ENCODE assay signal across 8 cellular contexts in the genomic region with DNA sequence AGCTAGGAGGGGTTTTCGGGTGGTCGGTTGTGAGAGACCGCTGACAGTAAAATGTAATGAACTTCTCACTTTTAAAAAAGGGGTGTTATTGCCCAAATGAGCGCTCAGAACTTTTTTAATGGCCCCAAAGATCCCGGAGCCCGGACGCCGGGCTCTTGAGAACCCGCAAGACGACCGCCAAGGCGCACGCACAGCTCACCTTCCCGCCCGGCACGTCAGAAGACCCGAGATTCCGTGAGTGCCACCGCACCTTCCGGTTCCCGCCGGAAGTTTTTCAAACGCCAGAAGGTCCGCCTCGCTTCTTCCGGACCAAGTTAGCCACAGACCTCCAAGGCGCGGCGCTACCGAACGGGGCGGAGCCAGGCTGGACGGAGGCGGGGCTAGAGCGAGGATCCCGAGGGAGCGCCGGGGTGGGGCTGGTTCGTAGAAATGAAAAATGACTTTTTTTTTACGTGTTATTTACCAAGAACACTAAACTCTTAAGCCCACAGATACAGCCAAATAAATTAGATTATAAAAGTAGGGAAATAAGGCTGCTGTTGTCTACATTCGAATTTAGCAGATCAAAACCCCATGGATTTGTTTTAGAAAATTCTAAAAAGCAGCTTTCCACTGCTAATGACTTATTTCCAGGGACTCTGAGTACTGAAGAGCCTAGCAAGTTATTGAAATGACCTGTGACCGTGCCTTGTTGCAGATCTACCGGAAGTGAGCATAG. TPM values are rescaled to one million over a fixed set of nuclear protein-coding genes. Genes with fewer than 3 reads are reported as not detected.
DNase-seq lines count a peak whose midpoint lies in the region; ATAC-seq lines count a peak whose summit lies in the region.

A gene with protein sequence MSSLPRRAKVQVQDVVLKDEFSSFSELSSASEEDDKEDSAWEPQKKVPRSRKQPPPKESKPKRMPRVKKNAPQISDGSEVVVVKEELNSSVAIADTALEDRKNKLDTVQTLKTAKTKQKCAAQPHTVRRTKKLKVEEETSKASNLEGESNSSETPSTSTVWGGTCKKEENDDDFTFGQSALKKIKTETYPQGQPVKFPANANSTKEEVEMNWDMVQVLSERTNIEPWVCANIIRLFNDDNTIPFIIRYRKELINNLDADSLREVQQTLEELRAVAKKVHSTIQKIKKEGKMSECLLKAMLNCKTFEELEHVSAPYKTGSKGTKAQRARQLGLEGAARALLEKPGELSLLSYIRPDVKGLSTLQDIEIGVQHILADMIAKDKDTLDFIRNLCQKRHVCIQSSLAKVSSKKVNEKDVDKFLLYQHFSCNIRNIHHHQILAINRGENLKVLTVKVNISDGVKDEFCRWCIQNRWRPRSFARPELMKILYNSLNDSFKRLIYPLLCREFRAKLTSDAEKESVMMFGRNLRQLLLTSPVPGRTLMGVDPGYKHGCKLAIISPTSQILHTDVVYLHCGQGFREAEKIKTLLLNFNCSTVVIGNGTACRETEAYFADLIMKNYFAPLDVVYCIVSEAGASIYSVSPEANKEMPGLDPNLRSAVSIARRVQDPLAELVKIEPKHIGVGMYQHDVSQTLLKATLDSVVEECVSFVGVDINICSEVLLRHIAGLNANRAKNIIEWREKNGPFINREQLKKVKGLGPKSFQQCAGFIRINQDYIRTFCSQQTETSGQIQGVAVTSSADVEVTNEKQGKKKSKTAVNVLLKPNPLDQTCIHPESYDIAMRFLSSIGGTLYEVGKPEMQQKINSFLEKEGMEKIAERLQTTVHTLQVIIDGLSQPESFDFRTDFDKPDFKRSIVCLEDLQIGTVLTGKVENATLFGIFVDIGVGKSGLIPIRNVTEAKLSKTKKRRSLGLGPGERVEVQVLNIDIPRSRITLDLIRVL (minus strand): TSS at position 248 of the 718 bp plus-strand sequence. CDS start 5,826 bp downstream, outside the sequence.

- no peak within 1 kb of the TSS for H2BK120ac ChIP-seq in mesendoderm (ENCODE audit: low read depth, low read length)

- H3K4me1 ChIP-seq in NT2/D1 (ENCODE audit: insufficient read depth, insufficient read length) (no peaks in the 10 kb centered on the region), endocrine pancreas (ENCODE audit: control insufficient read depth, insufficient read depth, low read length) (peaks cover 28% of the 10 kb centered on the region), mesendoderm (ENCODE audit: control insufficient read depth, low read depth, low read length) (no peaks in the 10 kb centered on the region)

- H4K8ac ChIP-seq in mesendoderm (ENCODE audit: low read depth, low read length), result no peak within 1 kb of the TSS

- peak; percentile 96 for DNase-seq in COR-L47 (lab: John Stamatoyannopoulos, UW)
- peak; percentile 7 to 96 (median 90) for DNase-seq in HUDEP-2 (lab: John Stamatoyannopoulos, UW; ENCODE audit: unreplicated experiment in 76 of 76)
- DNase-seq in NT2/D1 (ENCODE audit: low read depth, low spot score), result peak; percentile 92
- DNase-seq in activated CD8-positive, alpha-beta memory T cell treated with anti-CD3 and anti-CD28 coated beads, Interleukin-2, amount 10 ng/mL, durations not matched to agents 7 days and 5 days, result peak; percentile 95
- peak; percentile 98 for DNase-seq in mesendoderm
- peak; percentile 79 for DNase-seq in stimulated activated CD8-positive, alpha-beta memory T cell treated with anti-CD3 and anti-CD28 coated beads, Interleukin-15, amount 100 ng/mL, for 1 hour (ENCODE audit: low read depth)

- peak within 1 kb of the TSS; percentile 82 for H3K9ac ChIP-seq in NT2/D1 (ENCODE audit: insufficient read length, low read depth)
- peak within 1 kb of the TSS; percentile 99 for H3K9ac ChIP-seq in endocrine pancreas (ENCODE audit: control insufficient read depth, insufficient read depth, low read length)
- peak within 1 kb of the TSS; percentile 88 for H3K9ac ChIP-seq in mesendoderm (ENCODE audit: low read length)

- CTCF ChIA-PET in activated CD8-positive, alpha-beta memory T cell treated with anti-CD3 and anti-CD28 coated beads, Interleukin-2, amount 10 ng/mL, durations not matched to agents 7 days and 5 days (lab: Charles Lee), result interaction anchor here (1.0 to 2.2 kb wide), 6 partner anchors 12 to 50 kb away, joined by 3 to 9 read pairs (median 3); no protein-coding TSS in a partner anchor

- H3K4ac ChIP-seq in mesendoderm (ENCODE audit: low read depth, low read length), result no peak within 1 kb of the TSS

- no peaks in the 10 kb centered on the region for H3K36me3 Mint-ChIP-seq in activated CD8-positive, alpha-beta memory T cell treated with anti-CD3 and anti-CD28 coated beads, Interleukin-2, amount 10 ng/mL, durations not matched to agents 7 days and 5 days

- H3K4me1 Mint-ChIP-seq in activated CD8-positive, alpha-beta memory T cell treated with anti-CD3 and anti-CD28 coated beads, Interleukin-2, amount 10 ng/mL, durations not matched to agents 7 days and 5 days, result peaks cover 25% of the 10 kb centered on the region

- no peak within 1 kb of the TSS for H3K23ac ChIP-seq in mesendoderm (ENCODE audit: low read length)

- ATAC-seq in GM21381 (IDR thresholded peaks at IDR 0.05; ENCODE audit: unreplicated experiment), result peak; percentile 93
- peak; percentile 93 for ATAC-seq in activated CD8-positive, alpha-beta memory T cell treated with anti-CD3 and anti-CD28 coated beads, Interleukin-2, amount 10 ng/mL, durations not matched to agents 7 days and 5 days

- peaks cover 9% of the 10 kb centered on the region for H3K79me1 ChIP-seq in mesendoderm (ENCODE audit: low read length)

- peaks cover 11% of the 10 kb centered on the region for H3K79me2 ChIP-seq in mesendoderm (ENCODE audit: control insufficient read depth, insufficient read depth, low read length)

- no peaks in the 10 kb centered on the region for H3K27me3 Mint-ChIP-seq in activated CD8-positive, alpha-beta memory T cell treated with anti-CD3 and anti-CD28 coated beads, Interleukin-2, amount 10 ng/mL, durations not matched to agents 7 days and 5 days

- H3K4me2 ChIP-seq in mesendoderm (ENCODE audit: low read length), result peak within 1 kb of the TSS; percentile 95

- H4K5ac ChIP-seq in mesendoderm (ENCODE audit: low read length), result no peak within 1 kb of the TSS

- H2BK5ac ChIP-seq in mesendoderm (ENCODE audit: low read length), result no peak within 1 kb of the TSS

- no peaks in the 10 kb centered on the region for H3K36me3 ChIP-seq in NT2/D1 (ENCODE audit: insufficient read depth, insufficient read length, low read length)
- no peaks in the 10 kb centered on the region for H3K36me3 ChIP-seq in endocrine pancreas (ENCODE audit: control insufficient read depth, insufficient read depth, low read length)
- H3K36me3 ChIP-seq in mesendoderm (ENCODE audit: control insufficient read depth, insufficient read depth, low read length), result no peaks in the 10 kb centered on the region

- peak within 1 kb of the TSS; percentile 95 for H3K4me3 Mint-ChIP-seq in activated CD8-positive, alpha-beta memory T cell treated with anti-CD3 and anti-CD28 coated beads, Interleukin-2, amount 10 ng/mL, durations not matched to agents 7 days and 5 days

- peak within 1 kb of the TSS; percentile 93 for H3K56ac ChIP-seq in mesendoderm (ENCODE audit: low read length)

- H3K9me3 Mint-ChIP-seq in activated CD8-positive, alpha-beta memory T cell treated with anti-CD3 and anti-CD28 coated beads, Interleukin-2, amount 10 ng/mL, durations not matched to agents 7 days and 5 days (ENCODE audit: low read depth), result no peaks in the 10 kb centered on the region

- H3K4me3 ChIP-seq in NT2/D1 (ENCODE audit: insufficient read length, low read depth), result peak within 1 kb of the TSS; percentile 73
- H3K4me3 ChIP-seq in endocrine pancreas (ENCODE audit: control insufficient read depth, insufficient read depth, low read length), result peak within 1 kb of the TSS; percentile 92
- peak within 1 kb of the TSS; percentile 94 for H3K4me3 ChIP-seq in mesendoderm (ENCODE audit: low read length)

- no CpG with 5 or more reads among the region's 43 CpGs for WGBS in mesendoderm (ENCODE audit: extremely low coverage, insufficient coverage, low lambda C conversion rate)

- peak within 1 kb of the TSS; percentile 73 for H3K27ac ChIP-seq in mesendoderm (ENCODE audit: low read depth, low read length)

- H2BK15ac ChIP-seq in mesendoderm (replicated peaks; ENCODE audit: low read depth), result peak within 1 kb of the TSS; percentile 36

- peak within 1 kb of the TSS; percentile 85 for H3K18ac ChIP-seq in mesendoderm (ENCODE audit: low read length)

- H3K27ac Mint-ChIP-seq in activated CD8-positive, alpha-beta memory T cell treated with anti-CD3 and anti-CD28 coated beads, Interleukin-2, amount 10 ng/mL, durations not matched to agents 7 days and 5 days, result peak within 1 kb of the TSS; percentile 95

- H3K27me3 ChIP-seq in NT2/D1 (ENCODE audit: insufficient read depth, insufficient read length), result no peaks in the 10 kb centered on the region
- H3K27me3 ChIP-seq in endocrine pancreas (ENCODE audit: control insufficient read depth, insufficient read depth, low read length), result no peaks in the 10 kb centered on the region
- H3K27me3 ChIP-seq in mesendoderm (ENCODE audit: insufficient read depth, low read length, poor library complexity), result no peaks in the 10 kb centered on the region

- H3K9me3 ChIP-seq in NT2/D1 (ENCODE audit: insufficient read depth, low read length) (no peaks in the 10 kb centered on the region), endocrine pancreas (ENCODE audit: control insufficient read depth, low read length) (no peaks in the 10 kb centered on the region)

- H2AK5ac ChIP-seq in mesendoderm (ENCODE audit: low read length), result no peak within 1 kb of the TSS

RNA-seq across cellular contexts. Expression of the gene that starts here (rescaled TPM):
- total RNA-seq in activated CD8-positive, alpha-beta memory T cell treated with anti-CD3 and anti-CD28 coated beads, Interleukin-2, amount 10 ng/mL, durations not matched to agents 7 days and 5 days, result 10 to 100 TPM; 17.6 to 22.2 TPM
- polyA plus RNA-seq in mesendoderm (2013, experiment 1 of 2), result 15.5 TPM
- 15.7 TPM for polyA plus RNA-seq in mesendoderm (2013, experiment 2 of 2)

Comparison
In these comparisons a context has a peak if more than half of its experiments do, and no peak if none do; other contexts are left out.
1. Peak in every context shown above with its lines: DNase-seq, ATAC-seq, H3K4me3 ChIP-seq and H3K27ac ChIP-seq.